ENCODE assay signal across 8 cellular contexts in genomic region chrX:53280316-53280702, GRCh38. TPM values are rescaled to one million over a fixed set of nuclear protein-coding genes. Genes with fewer than 3 reads are reported as not detected.
DNase-seq lines count a peak whose midpoint lies in the region; ATAC-seq, FAIRE-seq and TF ChIP-seq lines count a peak whose summit lies in the region.

No MANE protein-coding gene starts in this region.

- POLR2A ChIA-PET in CD4-positive, alpha-beta memory T cell (lab: Charles Lee; ENCODE audit: partially characterized antibody): no interaction called here
- POLR2A ChIA-PET in H1 (lab: Charles Lee; ENCODE audit: partially characterized antibody): no interaction called here

- H3K23ac ChIP-seq in H1 (ENCODE audit: insufficient read length): no peak overlapping the region

- no peak overlapping the region for H2BK15ac ChIP-seq in H1 (ENCODE audit: low read length)

- WGBS in H1 (ENCODE audit: extremely low coverage in 1 of 2, insufficient coverage in 1 of 2, insufficient read length in 1 of 2, insufficient replicate concordance in 2 of 2, low coverage in 1 of 2, low lambda C conversion rate in 2 of 2, missing lambda C conversion rate in 1 of 2), 2 experiments: 100% methylated on average over 1 of the region's 5 CpGs; no CpG with 5 or more reads in 1 of the 2 experiments
- WGBS in psoas muscle, 3 donors: 60 to 70% (median 67%) methylated on average over 2 to 5 of the region's 5 CpGs

- no peaks in the 10 kb centered on the region for H3K36me3 Mint-ChIP-seq in CD4-positive, alpha-beta memory T cell
- peaks cover 0 to 4% (median 0%) of the 10 kb centered on the region in 3 donors for H3K36me3 Mint-ChIP-seq in immature natural killer cell

- no peaks in the 10 kb centered on the region for H3K79me1 ChIP-seq in H1 (ENCODE audit: low read depth, low read length)

- H2AFZ ChIP-seq in H1 (ENCODE audit: low read length): no peak overlapping the region

- H2BK120ac ChIP-seq in H1 (replicated peaks; ENCODE audit: low read depth, low read length): no peak overlapping the region

- H3K4me3 Mint-ChIP-seq in CD4-positive, alpha-beta memory T cell: peak overlapping the region in 6 of 8 donors; percentile 0 to 56 (median 39)
- peak overlapping the region in 1 of 5 donors; percentile 37 for H3K4me3 Mint-ChIP-seq in immature natural killer cell

- peaks cover 2% of the 10 kb centered on the region; the same call in 1 of the 2 replicates for H3K23me2 ChIP-seq in H1 (ENCODE audit: low read depth, low read length)

- intact Hi-C loops in CD4-positive, alpha-beta memory T cell (cut with micrococcal nuclease): loop anchor here (10.0 kb wide), 1 partner anchor 206 kb away; no protein-coding TSS in a partner anchor
- intact Hi-C loops in psoas muscle (cut with DNase I): loop anchor here (5.0 to 10.0 kb wide), 3 partner anchors 52 to 198 kb away; partner anchors contain the start of genes HSD17B10 (in 1 of the 2) and TSPYL2 (in 1 of the 2)

- H3K9me3 Mint-ChIP-seq in CD4-positive, alpha-beta memory T cell: no peaks in the 10 kb centered on the region
- no peaks in the 10 kb centered on the region for H3K9me3 Mint-ChIP-seq in immature natural killer cell

- no peak for DNase-seq in CD4-positive, alpha-beta memory T cell
- peak; percentile 17 for DNase-seq in MV-4-11 (lab: John Stamatoyannopoulos, UW)
- no peak for DNase-seq in H1 (ENCODE audit: low read depth in 1 of 2, low spot score in 2 of 2)
- DNase-seq in psoas muscle: no peak
- DNase-seq in AG08396 (ENCODE audit: low spot score): no peak
- DNase-seq in activated CD4-positive, alpha-beta T cell treated with anti-CD3 and anti-CD28 coated beads, Interleukin-2, amount 50 U/mL, for 1 hour: no peak
- no peak for DNase-seq in immature natural killer cell

- H3K4me2 ChIP-seq in H1 (ENCODE audit: insufficient read depth in 1 of 2, low read depth in 2 of 2, low read length in 2 of 2): peak overlapping the region; percentile 13 to 53; a peak in 2 of 4 replicates

- no peaks in the 10 kb centered on the region for H3K27me3 ChIP-seq in CD4-positive, alpha-beta memory T cell (ENCODE audit: insufficient read depth, low read length)
- H3K27me3 ChIP-seq in H1 (replicated peaks in 1 of 4; ENCODE audit: control insufficient read depth in 3 of 4, extremely low read depth in 1 of 4, insufficient read depth in 3 of 4, low read length in 3 of 4): no peaks in the 10 kb centered on the region
- H3K27me3 ChIP-seq in psoas muscle (ENCODE audit: insufficient read depth in 3 of 3, low read length in 2 of 3): peaks cover 0 to 11% (median 0%) of the 10 kb centered on the region in 3 donors

- H3K36me3 ChIP-seq in CD4-positive, alpha-beta memory T cell (ENCODE audit: insufficient read depth, low read length): no peaks in the 10 kb centered on the region
- H3K36me3 ChIP-seq in H1 (ENCODE audit: control insufficient read depth in 2 of 4, insufficient read depth in 4 of 4, low read length in 3 of 4) (no peaks in the 10 kb centered on the region), psoas muscle (ENCODE audit: insufficient read depth in 1 of 2, low read depth in 1 of 2) (no peaks in the 10 kb centered on the region)

- H4K20me1 ChIP-seq in H1 (replicated peaks in 1 of 2; ENCODE audit: control insufficient read depth in 1 of 2, insufficient read depth in 2 of 2, low read length in 2 of 2): no peaks in the 10 kb centered on the region

- no peak overlapping the region for H3K9ac ChIP-seq in H1 (replicated peaks in 1 of 4; ENCODE audit: extremely low read depth in 1 of 4, low read depth in 3 of 4, low read length in 3 of 4)

- no peak overlapping the region for H3K27ac ChIP-seq in CD4-positive, alpha-beta memory T cell (ENCODE audit: low read depth, low read length)
- no peak overlapping the region for H3K27ac ChIP-seq in H1 (ENCODE audit: low read depth, low read length)
- H3K27ac ChIP-seq in psoas muscle: peak overlapping the region; percentile 85

- H4K5ac ChIP-seq in H1 (ENCODE audit: insufficient read length, low read depth, low read length): no peak overlapping the region

- no peak overlapping the region for H3K18ac ChIP-seq in H1 (ENCODE audit: extremely low read depth, low read length)

- H3K4me1 Mint-ChIP-seq in CD4-positive, alpha-beta memory T cell: peaks cover 3 to 15% (median 11%) of the 10 kb centered on the region in 4 donors
- peaks cover 12 to 15% of the 10 kb centered on the region in 2 donors for H3K4me1 Mint-ChIP-seq in immature natural killer cell

- no peak for TF ChIP-seq POLR2A in H1 (IDR thresholded peaks at IDR 0.05; ENCODE audit: control extremely low read depth in 1 of 2, low read depth in 2 of 2, low read length in 2 of 2)

- no peak overlapping the region for H2BK20ac ChIP-seq in H1 (ENCODE audit: low read length)

- peak overlapping the region in 4 of 7 donors; percentile 48 to 83 (median 60) for H3K27ac Mint-ChIP-seq in CD4-positive, alpha-beta memory T cell
- H3K27ac Mint-ChIP-seq in immature natural killer cell: peak overlapping the region in 2 of 6 donors; percentile 5 to 51

- no peaks in the 10 kb centered on the region for H3K79me2 ChIP-seq in H1 (ENCODE audit: control insufficient read depth in 1 of 2, insufficient read depth in 2 of 2, low read length in 2 of 2)

- no peak overlapping the region for H3K4ac ChIP-seq in H1 (replicated peaks; ENCODE audit: insufficient read length, low read depth, low read length)

- H4K8ac ChIP-seq in H1 (ENCODE audit: extremely low read depth, insufficient read depth, low read length): no peak overlapping the region

- FAIRE-seq in H1 (lab: Jason Lieb, UNC): no peak

- no peak for ATAC-seq in psoas muscle
- ATAC-seq in HG02973 (IDR thresholded peaks at IDR 0.05; ENCODE audit: unreplicated experiment): no peak

- H3K14ac ChIP-seq in H1 (ENCODE audit: insufficient read length): no peak overlapping the region

- TF ChIP-seq RAD21 in H1 (IDR thresholded peaks at IDR 0.05 in 1 of 2, conservative IDR thresholded peaks at IDR 0.05 in 1 of 2; ENCODE audit: low read depth in 2 of 2, low read length in 2 of 2): no peak

- H3K4me3 ChIP-seq in CD4-positive, alpha-beta memory T cell (ENCODE audit: low read length in 2 of 2): no peak overlapping the region
- no peak overlapping the region for H3K4me3 ChIP-seq in H1 (ENCODE audit: extremely low read depth in 1 of 4, insufficient read depth in 2 of 4, low read depth in 3 of 4, low read length in 4 of 4)
- peak overlapping the region; percentile 63 for H3K4me3 ChIP-seq in psoas muscle

- no peak for TF ChIP-seq CTCF in H1 (IDR thresholded peaks at IDR 0.05; ENCODE audit: control extremely low read depth in 1 of 3, insufficient read depth in 1 of 3, low read depth in 1 of 3, low read length in 3 of 3)
- TF ChIP-seq CTCF in psoas muscle (IDR thresholded peaks at IDR 0.05): no peak

- no peak overlapping the region for H2BK5ac ChIP-seq in H1 (ENCODE audit: low read depth, low read length)

- no peak overlapping the region for H3K56ac ChIP-seq in H1 (replicated peaks; ENCODE audit: insufficient read length, low read depth, low read length)

- H2BK12ac ChIP-seq in H1 (ENCODE audit: low read depth, low read length): no peak overlapping the region

- CTCF ChIA-PET in CD4-positive, alpha-beta memory T cell (lab: Charles Lee; ENCODE audit: partially characterized antibody): no interaction called here
- CTCF ChIA-PET in H1 (lab: Charles Lee; ENCODE audit: partially characterized antibody): interaction anchor here (0.9 to 1.4 kb wide), 3 partner anchors 13 to 31 kb away, joined by 3 to 5 read pairs (median 3); no protein-coding TSS in a partner anchor

- no peaks in the 10 kb centered on the region for H3K27me3 Mint-ChIP-seq in CD4-positive, alpha-beta memory T cell
- H3K27me3 Mint-ChIP-seq in immature natural killer cell (ENCODE audit: low read depth in 3 of 3): peaks cover 0 to 10% (median 4%) of the 10 kb centered on the region in 3 donors

- peaks cover 6% of the 10 kb centered on the region for H3K4me1 ChIP-seq in CD4-positive, alpha-beta memory T cell (ENCODE audit: insufficient read depth, low read length)
- H3K4me1 ChIP-seq in H1 (replicated peaks in 1 of 4; ENCODE audit: control insufficient read depth in 3 of 4, insufficient read depth in 4 of 4, low read length in 3 of 4): peaks cover 0 to 13% (median 2%) of the 10 kb centered on the region in 4 experiments; a peak in 5 of 7 replicates
- H3K4me1 ChIP-seq in psoas muscle: peaks cover 14% of the 10 kb centered on the region

- H2AK5ac ChIP-seq in H1 (ENCODE audit: low read depth, low read length): no peak overlapping the region

- H3K9me3 ChIP-seq in CD4-positive, alpha-beta memory T cell (ENCODE audit: control insufficient read depth in 1 of 2, low read length in 2 of 2): no peaks in the 10 kb centered on the region
- H3K9me3 ChIP-seq in H1 (ENCODE audit: insufficient read depth in 2 of 2, low read depth in 1 of 2, low read length in 1 of 2) (no peaks in the 10 kb centered on the region), psoas muscle (no peaks in the 10 kb centered on the region)

- no peak for TF ChIP-seq EP300 in H1 (IDR thresholded peaks at IDR 0.05; ENCODE audit: borderline replicate concordance in 1 of 2, low read depth in 2 of 2, low read length in 2 of 2)

- no peak overlapping the region for H4K91ac ChIP-seq in H1 (replicated peaks; ENCODE audit: insufficient read length, low read length)

RNA-seq across cellular contexts. Expression of gene IQSEC2, which starts 1.1 kb away (rescaled TPM):
- total RNA-seq in CD4-positive, alpha-beta memory T cell: 1 to 10 TPM; 1.5 TPM
- under 1 TPM; 0.12 to 0.33 TPM for polyA plus RNA-seq in CD4-positive, alpha-beta memory T cell
- 48.5 and 54.9 TPM in 2 replicates for total RNA-seq in H1 (2021; fragmentation: NEBNext Ultra II Directional; extraction: Animal tissue kit (Norgen Biotek cat#: 25700))
- polyA plus RNA-seq in H1 (2011; rRNA removed) (6.1 and 11.6 TPM in 2 replicates), psoas muscle (10 to 100 TPM in 2 of 3 donors, 1 to 10 TPM in 1; 8.2 to 41.5 (median 32.3) TPM), immature natural killer cell (1 to 10 TPM in 1 of 3 donors, under 1 TPM in 2; 0.08 to 1.7 (median 0.21) TPM)
- polyA plus RNA-seq in H1 (2011; cell fraction: cytosol; rRNA removed): 5.7 TPM
- polyA plus RNA-seq in H1 (2011; cell fraction: nucleus; rRNA removed): 35.1 TPM
- polyA plus RNA-seq in H1 (2012, experiment 1 of 2): 15.3 to 18.0 TPM (median 16.2 TPM) in 4 replicates
- polyA plus RNA-seq in H1 (2012, experiment 2 of 2): 9.0 TPM
- polyA plus RNA-seq in H1 (2013, experiment 1 of 2): 29.9 TPM
- 31.2 TPM for polyA plus RNA-seq in H1 (2013, experiment 2 of 2)
- polyA minus RNA-seq in H1 (2011; rRNA and poly(A)+ RNA removed): 8.6 and 14.4 TPM in 2 replicates
- polyA minus RNA-seq in H1 (2011; cell fraction: cytosol; rRNA and poly(A)+ RNA removed): 8.1 TPM
- 13.4 TPM for polyA minus RNA-seq in H1 (2011; cell fraction: nucleus; rRNA and poly(A)+ RNA removed)
- 10 to 100 TPM; 38.8 to 63.8 (median 47.5) TPM for total RNA-seq in psoas muscle

RNA-seq across cellular contexts. Expression of gene KDM5C, which starts 55.3 kb away (rescaled TPM):
- total RNA-seq in CD4-positive, alpha-beta memory T cell: 100 to 1,000 TPM; 120 to 127 TPM
- 10 to 100 TPM in 1 of 2 donors, 1 to 10 TPM in 1; 8.0 to 26.2 TPM for polyA plus RNA-seq in CD4-positive, alpha-beta memory T cell
- 82.2 and 88.5 TPM in 2 replicates for total RNA-seq in H1 (2021; fragmentation: NEBNext Ultra II Directional; extraction: Animal tissue kit (Norgen Biotek cat#: 25700))
- polyA plus RNA-seq in H1 (2011; rRNA removed): 42.4 and 57.0 TPM in 2 replicates
- polyA plus RNA-seq in H1 (2011; cell fraction: cytosol; rRNA removed): 47.7 TPM
- polyA plus RNA-seq in H1 (2011; cell fraction: nucleus; rRNA removed): 191 TPM
- 49.8 to 64.6 TPM (median 55.3 TPM) in 4 replicates for polyA plus RNA-seq in H1 (2012, experiment 1 of 2)
- polyA plus RNA-seq in H1 (2012, experiment 2 of 2): 39.7 TPM
- 28.4 TPM for polyA plus RNA-seq in H1 (2013, experiment 1 of 2)
- 25.1 TPM for polyA plus RNA-seq in H1 (2013, experiment 2 of 2)
- 108 and 121 TPM in 2 replicates for polyA minus RNA-seq in H1 (2011; rRNA and poly(A)+ RNA removed)
- polyA minus RNA-seq in H1 (2011; cell fraction: cytosol; rRNA and poly(A)+ RNA removed): 62.6 TPM
- 98.8 TPM for polyA minus RNA-seq in H1 (2011; cell fraction: nucleus; rRNA and poly(A)+ RNA removed)
- total RNA-seq in psoas muscle: 100 to 1,000 TPM in 2 of 4 donors, 10 to 100 TPM in 2; 62.2 to 119 (median 96.0) TPM
- 10 to 100 TPM; 22.4 to 52.9 (median 36.1) TPM for polyA plus RNA-seq in psoas muscle
- polyA plus RNA-seq in immature natural killer cell: 10 to 100 TPM in 2 of 3 donors, 1 to 10 TPM in 1; 8.1 to 42.8 (median 21.1) TPM
